Comparison of ENCODE assay signal across 28 cellular contexts in the genomic region with DNA sequence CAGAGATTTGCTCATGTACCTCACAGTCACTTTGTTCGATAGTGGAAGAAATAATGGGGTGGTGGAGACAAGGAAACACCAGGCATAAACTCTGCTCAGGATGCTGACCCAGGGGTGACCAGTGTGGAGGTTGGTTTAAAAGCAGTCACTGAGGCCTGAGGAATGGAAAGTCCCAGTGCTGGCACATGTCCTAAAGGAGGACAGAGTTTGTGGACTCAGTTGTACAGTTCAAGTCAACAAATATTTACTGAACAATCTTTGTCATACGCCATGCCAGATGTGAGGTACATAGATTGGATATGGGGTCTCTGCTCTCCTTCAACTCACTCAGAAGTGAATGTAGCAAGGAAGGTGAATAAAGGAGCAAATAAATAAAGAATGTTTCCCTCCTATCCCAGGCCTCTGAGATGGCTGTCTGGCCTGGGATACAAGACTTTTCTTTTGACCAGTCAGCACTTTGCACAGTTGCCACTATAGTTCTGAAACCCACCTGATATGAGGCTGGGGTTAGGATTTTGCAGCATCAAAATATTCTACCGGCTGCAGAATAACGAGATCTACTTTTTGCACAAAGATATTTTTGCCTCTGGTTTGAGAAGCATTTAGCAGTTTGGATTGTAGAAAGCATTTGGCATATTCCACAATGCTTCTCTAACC.
"Had no signal": no experiment of that assay in that cellular context is flagged by ENCODE, and none has a peak within 500 bp of the region (broad histone marks: within the 10 kb centered on the region; RNA-seq: fewer than 3 reads in every experiment).

No MANE protein-coding gene starts in this region.

- H3K9me3 Mint-ChIP-seq: activated naive CD4-positive, alpha-beta T cell treated with anti-CD3 and anti-CD28 coated beads, Interleukin-2, amount 10 ng/mL, durations not matched to agents 7 days and 5 days; central memory CD8-positive, alpha-beta T cell; dendritic cell treated with granulocyte-macrophage colony-stimulating factor and Interleukin-4, amounts not matched to agents 40 ng/mL and 50 ng/mL, for 4 days; endodermal cell; naive B cell; stimulated activated memory B cell treated with anti-CD40 and anti-IgM and Interleukin-4, amounts not matched to agents 10 μg/mL and 1 μg/mL and 100 μg/mL, for 72 hours; stimulated activated naive CD8-positive, alpha-beta T cell treated with anti-CD3 and anti-CD28 coated beads, Interleukin-15, amount 100 ng/mL, for 72 hours had no signal

- H3K9me3 ChIP-seq: esophagus muscularis mucosa, heart right ventricle, pancreas, prostate gland, sigmoid colon, thyroid gland, upper lobe of left lung had no signal

- H3K4me3 ChIP-seq: esophagus muscularis mucosa, heart right ventricle, pancreas, prostate gland, sigmoid colon, thyroid gland, upper lobe of left lung had no signal

- H3K36me3 Mint-ChIP-seq: mesothelial cell of epicardium; naive B cell; stimulated activated memory B cell treated with anti-CD40 and anti-IgM and Interleukin-4, amounts not matched to agents 10 μg/mL and 1 μg/mL and 100 μg/mL, for 72 hours had no signal

- H3K4me3 Mint-ChIP-seq: activated CD4-positive, alpha-beta T cell treated with anti-CD3 and anti-CD28 coated beads for 36 hours; central memory CD8-positive, alpha-beta T cell; dendritic cell treated with granulocyte-macrophage colony-stimulating factor and Interleukin-4, amounts not matched to agents 40 ng/mL and 50 ng/mL, for 4 days; endodermal cell; mesothelial cell of epicardium; naive B cell; stimulated activated memory B cell treated with anti-CD40 and anti-IgM and Interleukin-4, amounts not matched to agents 10 μg/mL and 1 μg/mL and 100 μg/mL, for 72 hours had no signal

- H3K36me3 ChIP-seq: esophagus muscularis mucosa, heart right ventricle, pancreas, prostate gland, sigmoid colon, thyroid gland, upper lobe of left lung had no signal

- H3K27me3 ChIP-seq: pancreas, thyroid gland, upper lobe of left lung had no signal

- H3K27ac ChIP-seq: esophagus muscularis mucosa, heart right ventricle, pancreas, prostate gland, sigmoid colon, thyroid gland, upper lobe of left lung had no signal

- H3K4me1 ChIP-seq: esophagus muscularis mucosa, heart right ventricle, pancreas, prostate gland, sigmoid colon, thyroid gland, upper lobe of left lung had no signal

- ATAC-seq: heart right ventricle; pancreas; stimulated activated memory B cell treated with anti-CD40 and anti-IgM and Interleukin-4, amounts not matched to agents 10 μg/mL and 1 μg/mL and 100 μg/mL, for 72 hours had no signal

- DNase-seq: activated CD4-positive, alpha-beta T cell treated with anti-CD3 and anti-CD28 coated beads for 36 hours; activated CD4-positive, alpha-beta T cell treated with anti-CD3 and anti-CD28 coated beads, Interleukin-2, amount 50 U/mL, for 48 hours; activated CD4-positive, CD25-positive, alpha-beta regulatory T cell; activated CD8-positive, alpha-beta memory T cell treated with anti-CD3 and anti-CD28 coated beads for 24 hours; activated gamma-delta T cell; activated naive CD4-positive, alpha-beta T cell treated with anti-CD3 and anti-CD28 coated beads, Interleukin-2, amount 10 ng/mL, durations not matched to agents 7 days and 5 days; anterior cingulate cortex; endodermal cell; foreskin melanocyte; heart right ventricle; naive B cell; pancreas; retina; sigmoid colon; small intestine; stimulated activated CD4-positive, alpha-beta T cell treated with anti-CD3 and anti-CD28 coated beads, Interleukin-1b, Interleukin-23, amount 100 ng/mL, for 48 hours; stimulated activated CD4-positive, alpha-beta T cell treated with anti-CD3 and anti-CD28 coated beads, Interleukin-4, amount 100 ng/mL, for 4 hours; stimulated activated CD8-positive, alpha-beta memory T cell treated with anti-CD3 and anti-CD28 coated beads, Interleukin-4, amount 100 ng/mL, for 48 hours; stimulated activated naive CD8-positive, alpha-beta T cell treated with anti-CD3 and anti-CD28 coated beads, Interleukin-15, amount 100 ng/mL, for 72 hours; substantia nigra; thyroid gland; upper lobe of left lung had no signal

- H3K27me3 Mint-ChIP-seq: activated CD4-positive, alpha-beta T cell treated with anti-CD3 and anti-CD28 coated beads for 36 hours; activated naive CD4-positive, alpha-beta T cell treated with anti-CD3 and anti-CD28 coated beads, Interleukin-2, amount 10 ng/mL, durations not matched to agents 7 days and 5 days; central memory CD8-positive, alpha-beta T cell; dendritic cell treated with granulocyte-macrophage colony-stimulating factor and Interleukin-4, amounts not matched to agents 40 ng/mL and 50 ng/mL, for 4 days; naive B cell; stimulated activated memory B cell treated with anti-CD40 and anti-IgM and Interleukin-4, amounts not matched to agents 10 μg/mL and 1 μg/mL and 100 μg/mL, for 72 hours; stimulated activated naive CD8-positive, alpha-beta T cell treated with anti-CD3 and anti-CD28 coated beads, Interleukin-15, amount 100 ng/mL, for 72 hours had no signal

- H3K4me1 Mint-ChIP-seq: endodermal cell; mesothelial cell of epicardium; naive B cell; stimulated activated memory B cell treated with anti-CD40 and anti-IgM and Interleukin-4, amounts not matched to agents 10 μg/mL and 1 μg/mL and 100 μg/mL, for 72 hours had no signal

- H3K27ac Mint-ChIP-seq: activated CD4-positive, alpha-beta T cell treated with anti-CD3 and anti-CD28 coated beads for 36 hours; dendritic cell treated with granulocyte-macrophage colony-stimulating factor and Interleukin-4, amounts not matched to agents 40 ng/mL and 50 ng/mL, for 4 days; endodermal cell; mesothelial cell of epicardium; stimulated activated memory B cell treated with anti-CD40 and anti-IgM and Interleukin-4, amounts not matched to agents 10 μg/mL and 1 μg/mL and 100 μg/mL, for 72 hours had no signal
